ENCODE assay signal across 8 cellular contexts in the genomic region with DNA sequence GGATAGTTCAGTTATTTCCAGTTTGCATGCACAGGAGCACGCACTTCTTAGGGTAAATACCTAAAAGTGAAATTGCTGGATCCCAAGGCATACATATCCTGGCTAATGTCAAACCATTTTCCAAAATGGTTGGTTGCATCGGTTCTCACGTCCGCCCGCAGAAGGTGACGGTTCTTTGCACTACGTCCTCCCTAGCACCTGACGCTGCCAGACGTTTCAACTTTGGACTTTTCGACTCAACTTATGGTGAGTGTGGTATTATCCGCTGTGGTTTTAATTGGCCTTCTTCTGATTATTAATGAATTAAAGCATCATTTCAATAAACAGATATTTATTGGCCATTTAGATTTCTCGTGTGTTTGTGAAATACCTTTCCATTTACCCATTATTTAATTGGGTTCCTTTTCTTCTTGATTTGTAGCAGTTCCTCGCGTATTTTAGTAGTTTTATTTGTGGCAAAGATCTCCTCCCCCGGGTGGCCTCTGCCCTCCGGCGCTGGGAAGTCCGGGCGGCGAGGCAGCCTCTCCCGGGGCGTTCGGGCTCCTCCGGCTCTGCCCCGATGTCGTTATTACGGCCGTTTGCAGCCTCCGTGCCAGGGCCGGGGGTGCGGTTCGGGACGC. TPM values are rescaled to one million over a fixed set of nuclear protein-coding genes. Genes with fewer than 3 reads are reported as not detected.
DNase-seq lines count a peak whose midpoint lies in the region; ATAC-seq and TF ChIP-seq lines count a peak whose summit lies in the region.

A gene (plus strand): TSS at position 571 of the 620 bp plus-strand sequence. CDS start 3,091 bp downstream, outside the sequence.

- intact Hi-C loops in colonic mucosa (cut with DNase I): loop anchor here (10.0 kb wide), 1 partner anchor 173 kb away; no protein-coding TSS in a partner anchor

- H3K4me1 Mint-ChIP-seq in IgD-negative memory B cell (peaks cover 12 to 28% (median 16%) of the 10 kb centered on the region in 3 donors), naive B cell (peaks cover 8 to 13% (median 10%) of the 10 kb centered on the region in 3 donors)

- no peaks in the 10 kb centered on the region for H3K9me3 ChIP-seq in colonic mucosa

- H3K27me3 ChIP-seq in colonic mucosa: no peaks in the 10 kb centered on the region

- H3K36me3 ChIP-seq in colonic mucosa: no peaks in the 10 kb centered on the region

- H3K9me3 Mint-ChIP-seq in IgD-negative memory B cell (no peaks in the 10 kb centered on the region), naive B cell (no peaks in the 10 kb centered on the region)

- DNase-seq in AG10803 (ENCODE audit: low read depth): no peak
- DNase-seq in colonic mucosa: no peak
- no peak for DNase-seq in naive B cell
- no peak for DNase-seq in NCI-H1436 treated with DMSO at 0.1 percent for 48 hours (lab: John Stamatoyannopoulos, UW)
- DNase-seq in AG20443 (ENCODE audit: low spot score): no peak
- DNase-seq in activated CD4-positive, alpha-beta T cell treated with anti-CD3 and anti-CD28 coated beads, Interleukin-2, amount 50 U/mL, for 4 hours: no peak

- H3K4me1 ChIP-seq in colonic mucosa: no peaks in the 10 kb centered on the region

- H3K9ac ChIP-seq in colonic mucosa (ENCODE audit: low read depth in 2 of 2, low read length in 2 of 2): peak within 1 kb of the TSS; percentile 7 to 80

- H3K4me3 Mint-ChIP-seq in IgD-negative memory B cell (peak within 1 kb of the TSS; percentile 85 to 95 (median 88)), naive B cell (peak within 1 kb of the TSS; percentile 87 to 93 (median 92))

- H3K27ac Mint-ChIP-seq in IgD-negative memory B cell: peak within 1 kb of the TSS; percentile 75 to 94 (median 90)
- peak within 1 kb of the TSS; percentile 69 to 95 (median 87) for H3K27ac Mint-ChIP-seq in naive B cell

- no peak for ATAC-seq in naive B cell (ENCODE audit: low read depth in 2 of 2)
- no peak for ATAC-seq in HG02763 (IDR thresholded peaks at IDR 0.05; ENCODE audit: unreplicated experiment)

- peak within 1 kb of the TSS; percentile 72 for H3K4me3 ChIP-seq in AG10803 (ENCODE audit: low read length)
- peak within 1 kb of the TSS; percentile 66 for H3K4me3 ChIP-seq in colonic mucosa

- H3K27ac ChIP-seq in colonic mucosa: peak within 1 kb of the TSS; percentile 61

- H3K27me3 Mint-ChIP-seq in IgD-negative memory B cell: peaks cover 17% of the 10 kb centered on the region
- H3K27me3 Mint-ChIP-seq in naive B cell: peaks cover 4 to 27% (median 21%) of the 10 kb centered on the region in 3 donors

- TF ChIP-seq CTCF in AG10803 (conservative IDR thresholded peaks at IDR 0.05; ENCODE audit: low read length): no peak
- TF ChIP-seq CTCF in colonic mucosa (IDR thresholded peaks at IDR 0.05): no peak

- H3K36me3 Mint-ChIP-seq in IgD-negative memory B cell (peaks cover 11% of the 10 kb centered on the region), naive B cell (peaks cover 5 to 7% of the 10 kb centered on the region in 2 donors)

RNA-seq across cellular contexts. Expression of the gene that starts here (rescaled TPM):
- 4.3 TPM for polyA plus RNA-seq in IgD-negative memory B cell
- 1 to 10 TPM in 1 of 2 donors, under 1 TPM in 1; 0.84 to 1.9 TPM for total RNA-seq in colonic mucosa
- 1 to 10 TPM in 5 of 6 donors, not detected in 1; 1.4 to 2.7 (median 2.6) TPM for polyA plus RNA-seq in naive B cell (ENCODE audit: low read depth in 6 of 6)
